8 cellular contexts compared by ENCODE assay signal in the genomic region with DNA sequence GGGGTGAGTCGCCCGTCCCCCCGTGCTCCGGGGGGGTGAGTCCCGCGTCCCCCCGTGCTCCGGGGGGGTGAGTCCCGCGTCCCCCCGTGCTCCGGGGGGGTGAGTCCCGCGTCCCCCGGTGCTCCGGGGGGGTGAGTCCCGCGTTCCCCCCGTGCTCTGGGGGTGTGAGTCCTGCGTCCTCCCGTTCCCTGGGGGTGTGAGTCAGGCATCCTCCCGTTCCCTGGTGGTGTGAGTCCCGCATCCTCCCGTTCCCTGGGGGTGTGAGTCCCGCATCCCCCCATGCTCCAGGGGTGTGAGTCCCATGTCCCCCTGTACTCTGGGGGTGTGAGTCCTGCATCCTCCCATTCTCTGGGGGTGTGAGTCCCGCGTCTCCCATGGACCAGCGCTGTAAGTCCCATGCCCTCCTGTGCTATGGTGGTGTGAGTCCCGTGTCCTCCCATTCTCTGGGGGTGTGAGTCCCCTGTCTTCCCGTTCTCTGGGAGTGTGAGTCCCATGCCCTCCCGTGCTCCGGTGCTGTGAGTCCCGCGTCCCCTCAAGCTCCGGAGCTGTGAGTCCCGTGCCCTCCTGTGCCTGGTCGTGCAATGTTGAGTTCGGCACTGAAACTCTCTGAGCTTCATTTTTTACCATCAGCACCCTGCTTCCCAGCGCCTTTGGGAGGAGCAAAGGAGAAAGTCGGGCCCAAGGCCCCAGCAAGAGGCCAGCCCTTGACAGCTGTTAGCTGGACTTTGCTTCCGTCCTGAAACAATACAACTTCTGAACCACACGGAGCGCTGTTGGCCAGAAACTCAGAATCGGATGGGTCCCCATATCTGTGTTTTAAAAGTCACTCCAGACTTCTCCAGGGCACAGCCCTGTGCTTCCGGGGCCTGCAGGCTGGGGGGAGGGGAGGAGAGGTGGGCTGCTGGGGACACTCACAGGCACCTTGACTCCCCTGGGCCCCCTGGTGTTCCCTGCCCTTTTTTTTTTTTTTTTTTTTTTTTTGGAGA. TPM values are rescaled to one million over a fixed set of nuclear protein-coding genes. Genes with fewer than 3 reads are reported as not detected.
DNase-seq lines count a peak whose midpoint lies in the region; ATAC-seq, FAIRE-seq and TF ChIP-seq lines count a peak whose summit lies in the region.

No MANE protein-coding gene starts in this region.

- H3K27ac ChIP-seq in A673 (ENCODE audit: low read depth, low read length, poor library complexity, severe bottlenecking) (no peak overlapping the region), K562 (ENCODE audit: extremely low read depth, low read depth, low read length) (no peak overlapping the region), upper lobe of left lung (no peak overlapping the region)

- TF ChIP-seq EP300 in K562 (IDR thresholded peaks at IDR 0.05; ENCODE audit: low read length) = no peak
- no peak for TF ChIP-seq EP300 in upper lobe of left lung (IDR thresholded peaks at IDR 0.05)

- POLR2A ChIA-PET in A673 (lab: Charles Lee; ENCODE audit: low non-redundant PET) = no interaction called here
- POLR2A ChIA-PET in K562 (lab: Yijun Ruan, JAX) = interaction anchor here (0.6 to 1.0 kb wide), 3 partner anchors 16 to 1306 kb away, joined by 3 to 4 read pairs (median 3); no protein-coding TSS in a partner anchor

- TF ChIP-seq POLR2A in K562 (conservative IDR thresholded peaks at IDR 0.05) = no peak
- TF ChIP-seq POLR2A in upper lobe of left lung (IDR thresholded peaks at IDR 0.05) = no peak

- ATAC-seq in K562 (peak; percentile 93), upper lobe of left lung (ENCODE audit: low FRiP score in 2 of 2) (peak in 1 of 2 donors; percentile 66), GM21786 (IDR thresholded peaks at IDR 0.05; ENCODE audit: unreplicated experiment) (no peak)

- TF ChIP-seq RAD21 in K562 (CRISPR knock-in tag; conservative IDR thresholded peaks at IDR 0.05 in 1 of 2, IDR thresholded peaks at IDR 0.05 in 1 of 2) = peak in 1 of 2 experiments; percentile 59; a peak in 2 of 4 replicates

- DNase-seq in A673 (ENCODE audit: low spot score) (peak; percentile 78), GM12864 (ENCODE audit: low read depth) (no peak), NCI-H510A treated with DMSO at 0.1 percent for 48 hours (lab: John Stamatoyannopoulos, UW) (peak; percentile 66), K562 (ENCODE audit: extremely low read depth in 1 of 4, low spot score in 3 of 4) (peak; percentile 78 to 92 (median 81)), kidney epithelial cell (ENCODE audit: low read depth) (no peak), upper lobe of left lung (peak in 1 of 2 donors; percentile 42)
- DNase-seq in activated effector memory CD4-positive, alpha-beta T cell treated with Interleukin-2 at 50 U/mL for 16 hours = no peak

- peaks cover 3% of the 10 kb centered on the region for H3K4me1 ChIP-seq in A673 (ENCODE audit: insufficient read depth, low read length, poor library complexity, severe bottlenecking)
- H3K4me1 ChIP-seq in K562 (replicated peaks in 1 of 2; ENCODE audit: control insufficient read depth in 2 of 2, insufficient read depth in 2 of 2, low read length in 2 of 2) = peaks cover 8 to 48% of the 10 kb centered on the region in 2 experiments; a peak in 4 of 5 replicates
- peaks cover 8 to 10% (median 9%) of the 10 kb centered on the region in 4 donors for H3K4me1 ChIP-seq in upper lobe of left lung

- intact Hi-C loops in A673 (cut with micrococcal nuclease; ENCODE audit: unreplicated experiment) (no loop called here), K562 (cut with micrococcal nuclease) (no loop called here)

- peak; percentile 98 for FAIRE-seq in K562 (lab: Jason Lieb, UNC)

- peak overlapping the region; percentile 50; the same call in 1 of the 2 replicates for H3K4me2 ChIP-seq in K562 (ENCODE audit: insufficient read depth, low read length)

- BruUV-seq in A673 (replicated peaks; lab: Mats Ljungman, UMichigan) (no TSS peak), K562 (replicated peaks; lab: Mats Ljungman, UMichigan) (no TSS peak)

- no peak overlapping the region for H3K4me3 ChIP-seq in A673 (ENCODE audit: low read depth, low read length, poor library complexity, severe bottlenecking)
- no peak overlapping the region for H3K4me3 ChIP-seq in GM12864 (ENCODE audit: low read depth, low read length)
- H3K4me3 ChIP-seq in K562 = no peak overlapping the region
- no peak overlapping the region for H3K4me3 ChIP-seq in kidney epithelial cell (ENCODE audit: low read depth, low read length)
- H3K4me3 ChIP-seq in upper lobe of left lung = no peak overlapping the region

- H3K36me3 ChIP-seq in A673 (ENCODE audit: insufficient read depth, low read length, poor library complexity, severe bottlenecking) (no peaks in the 10 kb centered on the region), K562 (ENCODE audit: control insufficient read depth, insufficient read depth, low read length) (no peaks in the 10 kb centered on the region), kidney epithelial cell (ENCODE audit: control insufficient read depth, insufficient read depth, low read length) (no peaks in the 10 kb centered on the region), upper lobe of left lung (no peaks in the 10 kb centered on the region)

- H2AFZ ChIP-seq in K562 (ENCODE audit: low read depth, low read length) = no peak overlapping the region

- H3K9ac ChIP-seq in K562 (ENCODE audit: insufficient read depth in 1 of 2, low read depth in 2 of 2, low read length in 2 of 2) = peak overlapping the region in 1 of 2 experiments; percentile 53; a peak in 2 of 4 replicates

- H3K27me3 ChIP-seq in A673 (replicated peaks; ENCODE audit: insufficient read depth, low read depth, low read length, poor library complexity) = peaks cover 38% of the 10 kb centered on the region
- H3K27me3 ChIP-seq in K562 (ENCODE audit: control insufficient read depth in 2 of 2, insufficient read depth in 2 of 2, low read length in 2 of 2) = peaks cover 11 to 27% of the 10 kb centered on the region in 2 experiments; a peak in 3 of 5 replicates
- H3K27me3 ChIP-seq in kidney epithelial cell (ENCODE audit: control insufficient read depth, insufficient read depth, low read length) = peaks cover 19% of the 10 kb centered on the region
- H3K27me3 ChIP-seq in upper lobe of left lung = peaks cover 0 to 4% (median 0%) of the 10 kb centered on the region in 4 donors

- H3K9me1 ChIP-seq in K562 (ENCODE audit: control insufficient read depth, insufficient read depth, low read length) = peaks cover 4% of the 10 kb centered on the region

- no peaks in the 10 kb centered on the region for H3K9me3 ChIP-seq in A673 (ENCODE audit: low read depth, low read length, poor library complexity, severe bottlenecking)
- H3K9me3 ChIP-seq in K562 (replicated peaks; ENCODE audit: control insufficient read depth, insufficient read depth, low read depth, low read length) = peaks cover 8% of the 10 kb centered on the region
- H3K9me3 ChIP-seq in upper lobe of left lung = no peaks in the 10 kb centered on the region

- 22% methylated on average over 25 of the region's 45 CpGs for WGBS in K562 (ENCODE audit: insufficient coverage, low coverage, missing lambda C conversion rate)
- 46 to 51% methylated on average over 19 to 27 of the region's 45 CpGs for WGBS in upper lobe of left lung, 2 donors

- peaks cover 3% of the 10 kb centered on the region for H4K20me1 ChIP-seq in K562 (replicated peaks; ENCODE audit: control insufficient read depth, insufficient read depth, low read length)

- CTCF ChIA-PET in A673 (lab: Charles Lee) = interaction anchor here (0.5 to 0.7 kb wide), 4 partner anchors 32 to 656 kb away, joined by 3 to 4 read pairs (median 4); no protein-coding TSS in a partner anchor
- CTCF ChIA-PET in K562 (lab: Yijun Ruan, JAX; ENCODE audit: low intra/inter-chr PET ratio) = interaction anchor here (0.6 to 0.8 kb wide), 4 partner anchors 116 to 1125 kb away, joined by 3 read pairs; no protein-coding TSS in a partner anchor

- in situ Hi-C loops in K562 (cut with MboI) = no loop called here

- no peaks in the 10 kb centered on the region for H3K79me2 ChIP-seq in K562 (ENCODE audit: control insufficient read depth, insufficient read depth, low read length)

- peak; percentile 51 for TF ChIP-seq CTCF in A673 (conservative IDR thresholded peaks at IDR 0.05; ENCODE audit: low read depth, low read length)
- peak; percentile 52 for TF ChIP-seq CTCF in GM12864 (IDR thresholded peaks at IDR 0.05; ENCODE audit: low read depth, low read length, missing control alignments)
- peak; percentile 76 to 87 (median 77) for TF ChIP-seq CTCF in K562 (IDR thresholded peaks at IDR 0.05 in 2 of 3, conservative IDR thresholded peaks at IDR 0.05 in 1 of 3; ENCODE audit: insufficient read depth in 2 of 3, low read depth in 1 of 3, low read length in 3 of 3)
- TF ChIP-seq CTCF in kidney epithelial cell (IDR thresholded peaks at IDR 0.05; ENCODE audit: insufficient read depth, low read length, poor library complexity, severe bottlenecking) = peak; percentile 41
- TF ChIP-seq CTCF in upper lobe of left lung (IDR thresholded peaks at IDR 0.05) = peak; percentile 19 to 53 (median 42)

TF ChIP-seq in K562, 482 proteins besides CTCF, POLR2A, EP300 and RAD21 (continues in another document):
- no peak for TF ChIP-seq PML (IDR thresholded peaks at IDR 0.05; ENCODE audit: low read length)

RNA-seq across cellular contexts. Expression of gene ZC3H18, which starts 11.5 kb away (rescaled TPM):
- 75.9 and 83.4 TPM in 2 replicates for total RNA-seq in A673 (2021)
- total RNA-seq in K562 (2011; cell fraction: chromatin; rRNA removed; ENCODE audit: low replicate concordance) = 74.4 and 112 TPM in 2 replicates
- total RNA-seq in K562 (2011; cell fraction: nucleolus; rRNA removed) = 51.3 and 61.4 TPM in 2 replicates
- total RNA-seq in K562 (2011; cell fraction: nucleoplasm; rRNA removed) = 61.1 and 63.4 TPM in 2 replicates
- 26.9 and 35.1 TPM in 2 replicates for total RNA-seq in K562 (2014; rRNA removed)
- 16.0 and 16.3 TPM in 2 replicates for total RNA-seq in K562 (2014; rRNA removed; fragmentation: Illumina TruSeq; extraction: Trizol)
- total RNA-seq in K562 (2015; rRNA removed; fragmentation: Illumina TruSeq; extraction: Trizol) = 31.1 and 33.9 TPM in 2 replicates
- total RNA-seq in K562 (2021) = 81.3 and 88.7 TPM in 2 replicates
- 12.5 and 15.8 TPM in 2 replicates for polyA plus RNA-seq in K562 (2011; rRNA removed)
- polyA plus RNA-seq in K562 (2011; cell fraction: cytosol; rRNA removed) = 10.1 and 15.8 TPM in 2 replicates
- polyA plus RNA-seq in K562 (2011; cell fraction: nucleus; rRNA removed) = 43.3 and 65.6 TPM in 2 replicates
- polyA plus RNA-seq in K562 (2012) = 57.6 and 59.2 TPM in 2 replicates
- 60.7 and 65.3 TPM in 2 replicates for polyA plus RNA-seq in K562 (2014; fragmentation: Illumina TruSeq; extraction: Trizol)
- 1 to 10 TPM; 1.7 to 2.0 TPM for polyA plus RNA-seq in K562 (2014; fragmentation: Nextera tagmentation; extraction: Ambion mirVana)
- 37.1 and 49.2 TPM in 2 replicates for polyA plus RNA-seq in K562 (2014; rRNA removed)
- 7.9 and 9.1 TPM in 2 replicates for polyA minus RNA-seq in K562 (2011; rRNA and poly(A)+ RNA removed)
- polyA minus RNA-seq in K562 (2011; cell fraction: cytosol; rRNA and poly(A)+ RNA removed) = 23.7 and 30.6 TPM in 2 replicates
- polyA minus RNA-seq in K562 (2011; cell fraction: nucleus; rRNA and poly(A)+ RNA removed) = 17.5 and 19.1 TPM in 2 replicates
- 20.2 and 22.2 TPM in 2 replicates for total RNA-seq in kidney epithelial cell
- 10 to 100 TPM; 22.0 to 74.4 (median 45.5) TPM for total RNA-seq in upper lobe of left lung

Comparison
In these comparisons a context has a peak if more than half of its experiments do, and no peak if none do; other contexts are left out.
1. DNase-seq: peak in A673 (single experiment), NCI-H510A treated with DMSO at 0.1 percent for 48 hours (single experiment) and K562 (4 of 4); none in GM12864 (single experiment), kidney epithelial cell (single experiment) and activated effector memory CD4-positive, alpha-beta T cell treated with Interleukin-2 at 50 U/mL for 16 hours (single experiment).
2. Peak in every context shown above with its lines, with median percentiles within 50 percentile points of each other: CTCF ChIP-seq.